9 cellular contexts compared by ENCODE assay signal in the genomic region with DNA sequence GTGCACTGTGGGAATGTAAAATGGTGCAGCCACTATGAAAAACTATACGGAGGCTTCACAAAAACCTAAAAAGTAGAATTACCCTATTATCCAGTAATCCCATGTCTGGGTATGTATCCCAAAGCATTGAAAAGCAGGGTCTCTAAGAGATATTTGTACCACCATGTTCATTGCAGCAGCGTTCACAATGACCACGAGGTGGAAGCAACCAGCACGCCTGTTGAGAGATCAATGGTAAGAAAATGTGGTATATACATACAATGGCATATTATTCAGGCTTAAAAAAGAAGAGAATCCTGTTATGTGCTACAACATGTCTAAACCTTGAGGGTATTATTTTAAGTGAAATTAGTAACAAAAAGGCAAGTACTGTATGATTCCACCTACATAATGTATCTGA. TPM values are rescaled to one million over a fixed set of nuclear protein-coding genes. Genes with fewer than 3 reads are reported as not detected.
A peak's percentile ranks its signal among the peaks of the same experiment; 100 is the strongest.
DNase-seq lines count a peak whose midpoint lies in the region; ATAC-seq, FAIRE-seq and TF ChIP-seq lines count a peak whose summit lies in the region.
"Had no signal": no experiment of that assay in that cellular context is flagged by ENCODE, and none has a peak within 500 bp of the region (broad histone marks: within the 10 kb centered on the region; RNA-seq: fewer than 3 reads in every experiment).

No MANE protein-coding gene starts in this region.

- ATAC-seq in foreskin keratinocyte: no peak
- ATAC-seq in HG03571 (IDR thresholded peaks at IDR 0.05; ENCODE audit: unreplicated experiment): no peak
- ATAC-seq in GM21367 (IDR thresholded peaks at IDR 0.05; ENCODE audit: unreplicated experiment): no peak

- peaks cover 6% of the 10 kb centered on the region; the same call in 1 of the 2 replicates for H3K4me1 ChIP-seq in BE2C
- peaks cover 4% of the 10 kb centered on the region for H3K4me1 ChIP-seq in foreskin keratinocyte
- peaks cover 13% of the 10 kb centered on the region for H3K4me1 ChIP-seq in effector memory CD4-positive, alpha-beta T cell (ENCODE audit: control insufficient read depth, insufficient read depth, low read length, poor library complexity, severe bottlenecking)

- DNase-seq in BE2C: no peak
- no peak for DNase-seq in GM19239 (ENCODE audit: insufficient read length, low spot score)
- peak; percentile 62 for DNase-seq in SK-MEL-5 (ENCODE audit: low read depth, low spot score)
- DNase-seq in foreskin keratinocyte: no peak
- DNase-seq in foreskin melanocyte: no peak
- no peak for DNase-seq in effector memory CD4-positive, alpha-beta T cell
- DNase-seq: NCI-H187 had no signal

- no peaks in the 10 kb centered on the region for H3K27me3 ChIP-seq in BE2C
- H3K27me3 ChIP-seq in foreskin keratinocyte: no peaks in the 10 kb centered on the region
- no peaks in the 10 kb centered on the region for H3K27me3 ChIP-seq in effector memory CD4-positive, alpha-beta T cell (replicated peaks; ENCODE audit: control insufficient read depth, insufficient read depth, low read length, poor library complexity, severe bottlenecking)

- no peak overlapping the region for H3K4me3 ChIP-seq in BE2C (ENCODE audit: low read depth, low read length)
- no peak overlapping the region for H3K4me3 ChIP-seq in effector memory CD4-positive, alpha-beta T cell (ENCODE audit: insufficient read depth, low read depth, low read length, poor library complexity, severe bottlenecking)

- no peak overlapping the region for H3K27ac ChIP-seq in foreskin keratinocyte
- H3K27ac ChIP-seq in effector memory CD4-positive, alpha-beta T cell (ENCODE audit: insufficient read depth, low read length, poor library complexity, severe bottlenecking): no peak overlapping the region

- TF ChIP-seq CTCF in BE2C (IDR thresholded peaks at IDR 0.05; ENCODE audit: low read depth, low read length) (peak; percentile 38), foreskin keratinocyte (conservative IDR thresholded peaks at IDR 0.05) (peak; percentile 13)

- peaks cover 3% of the 10 kb centered on the region; the same call in 1 of the 2 replicates for H3K36me3 ChIP-seq in BE2C
- no peaks in the 10 kb centered on the region for H3K36me3 ChIP-seq in effector memory CD4-positive, alpha-beta T cell (ENCODE audit: control insufficient read depth, insufficient read depth, low read length)

- in situ Hi-C loops in SK-MEL-5 (cut with HindIII; ENCODE audit: low pct_unique_long_range_greater_than_20kb, low sequenced_read_pairs): no loop called here

- peak; percentile 81 for FAIRE-seq in GM19239 (lab: Jason Lieb, UNC)

- no peaks in the 10 kb centered on the region for H3K9me3 ChIP-seq in BE2C
- H3K9me3 ChIP-seq in effector memory CD4-positive, alpha-beta T cell (ENCODE audit: control insufficient read depth, low read length): no peaks in the 10 kb centered on the region

RNA-seq across cellular contexts. Expression of a gene that starts 0.9 kb away (rescaled TPM):
- polyA plus RNA-seq in BE2C (2012; ENCODE audit: insufficient read depth, insufficient read length, low read depth): 11.0 TPM
- total RNA-seq in SK-MEL-5 (2014; rRNA removed; shearing (Covaris generic)): 29.0 and 34.0 TPM in 2 replicates
- 8.0 and 13.3 TPM in 2 replicates for polyA plus RNA-seq in SK-MEL-5 (2015; cell fraction: cytosol; rRNA removed)
- 1.2 and 2.2 TPM in 2 replicates for polyA plus RNA-seq in SK-MEL-5 (2015; cell fraction: nucleus; rRNA removed)
- total RNA-seq in foreskin keratinocyte: 27.3 and 27.8 TPM in 2 replicates
- 31.2 and 36.6 TPM in 2 replicates for polyA plus RNA-seq in foreskin keratinocyte

RNA-seq across cellular contexts. Expression of a gene that starts 27.1 kb away (rescaled TPM):
- not detected for polyA plus RNA-seq in BE2C (2012; ENCODE audit: insufficient read depth, insufficient read length, low read depth)
- total RNA-seq in SK-MEL-5 (2014; rRNA removed; shearing (Covaris generic)): 2.8 and 8.5 TPM in 2 replicates
- polyA plus RNA-seq in SK-MEL-5 (2015; cell fraction: cytosol; rRNA removed): 2.3 and 3.7 TPM in 2 replicates
- 2.7 and 4.4 TPM in 2 replicates for polyA plus RNA-seq in SK-MEL-5 (2015; cell fraction: nucleus; rRNA removed)
- total RNA-seq in foreskin keratinocyte: 3.9 and 4.2 TPM in 2 replicates
- polyA plus RNA-seq in foreskin keratinocyte: 0.60 and 0.65 TPM in 2 replicates
